ENCODE assay signal across 21 cellular contexts in genomic region chr4:157616741-157617472, GRCh38.
DNase-seq lines count a peak whose midpoint lies in the region; ATAC-seq, FAIRE-seq and TF ChIP-seq lines count a peak whose summit lies in the region.
"Had no signal": no experiment of that assay in that cellular context is flagged by ENCODE, and none has a peak within 500 bp of the region (broad histone marks: within the 10 kb centered on the region; RNA-seq: fewer than 3 reads in every experiment).

No MANE protein-coding gene starts in this region.

- no peak for TF ChIP-seq EP300 in A549 (IDR thresholded peaks at IDR 0.05)
- TF ChIP-seq EP300 in H1 (IDR thresholded peaks at IDR 0.05; ENCODE audit: borderline replicate concordance in 1 of 2, low read depth in 2 of 2, low read length in 2 of 2) = no peak

- TF ChIP-seq POLR2A in A549 (IDR thresholded peaks at IDR 0.05; ENCODE audit: low read length) = no peak
- TF ChIP-seq POLR2A in H1 (IDR thresholded peaks at IDR 0.05; ENCODE audit: control extremely low read depth in 1 of 2, low read depth in 2 of 2, low read length in 2 of 2) = no peak

- H3K4me1 ChIP-seq in A549 (no peaks in the 10 kb centered on the region), Karpas-422 (ENCODE audit: low read length) (no peaks in the 10 kb centered on the region), H1 (replicated peaks in 1 of 4; ENCODE audit: control insufficient read depth in 3 of 4, insufficient read depth in 4 of 4, low read length in 3 of 4) (no peaks in the 10 kb centered on the region)
- H3K4me1 ChIP-seq: HAP-1 had no signal

- no peaks in the 10 kb centered on the region for H3K23me2 ChIP-seq in H1 (ENCODE audit: low read depth, low read length)

- H3K27me3 ChIP-seq in Karpas-422 (ENCODE audit: low read length) (no peaks in the 10 kb centered on the region), H1 (replicated peaks in 1 of 4; ENCODE audit: control insufficient read depth in 3 of 4, extremely low read depth in 1 of 4, insufficient read depth in 3 of 4, low read length in 3 of 4) (no peaks in the 10 kb centered on the region)

- no peaks in the 10 kb centered on the region for H3K9me2 ChIP-seq in Karpas-422 (replicated peaks; ENCODE audit: insufficient read depth, low read length)

- POLR2A ChIA-PET in A549 (lab: Yijun Ruan, JAX) = no interaction called here
- POLR2A ChIA-PET in H1 (lab: Charles Lee; ENCODE audit: partially characterized antibody) = no interaction called here

- H3K14ac ChIP-seq in H1 (ENCODE audit: insufficient read length) = no peak overlapping the region

- H3K79me2 ChIP-seq in Karpas-422 (ENCODE audit: low read length) (no peaks in the 10 kb centered on the region), H1 (ENCODE audit: control insufficient read depth in 1 of 2, insufficient read depth in 2 of 2, low read length in 2 of 2) (no peaks in the 10 kb centered on the region)

- H3K4me2 ChIP-seq in A549 = no peak overlapping the region
- no peak overlapping the region for H3K4me2 ChIP-seq in Karpas-422 (ENCODE audit: low read depth, low read length, poor library complexity, severe bottlenecking)
- H3K4me2 ChIP-seq in H1 (ENCODE audit: insufficient read depth in 1 of 2, low read depth in 2 of 2, low read length in 2 of 2) = no peak overlapping the region
- H3K4me2 ChIP-seq: GM23338 had no signal

- H3K56ac ChIP-seq in H1 (replicated peaks; ENCODE audit: insufficient read length, low read depth, low read length) = no peak overlapping the region

- no peak overlapping the region for H2BK12ac ChIP-seq in H1 (ENCODE audit: low read depth, low read length)

- no peaks in the 10 kb centered on the region for H3K79me1 ChIP-seq in H1 (ENCODE audit: low read depth, low read length)

- 64% methylated on average over 7 of the region's 7 CpGs for WGBS in A549 (ENCODE audit: missing lambda C conversion rate)
- 98% methylated on average over 7 of the region's 7 CpGs; no CpG with 5 or more reads in 1 of the 2 experiments for WGBS in H1 (ENCODE audit: extremely low coverage in 1 of 2, insufficient coverage in 1 of 2, insufficient read length in 1 of 2, insufficient replicate concordance in 2 of 2, low coverage in 1 of 2, low lambda C conversion rate in 2 of 2, missing lambda C conversion rate in 1 of 2), 2 experiments

- no peak overlapping the region for H2BK120ac ChIP-seq in H1 (replicated peaks; ENCODE audit: low read depth, low read length)

- H3K18ac ChIP-seq in H1 (ENCODE audit: extremely low read depth, low read length) = no peak overlapping the region

- no peak overlapping the region for H3K4ac ChIP-seq in H1 (replicated peaks; ENCODE audit: insufficient read length, low read depth, low read length)

- H2BK5ac ChIP-seq in H1 (ENCODE audit: low read depth, low read length) = no peak overlapping the region

- H4K91ac ChIP-seq in H1 (replicated peaks; ENCODE audit: insufficient read length, low read length) = no peak overlapping the region

- CTCF ChIA-PET in A549 (lab: Yijun Ruan, JAX) = no interaction called here
- CTCF ChIA-PET in H1 (lab: Charles Lee; ENCODE audit: partially characterized antibody) = interaction anchor here (1.0 kb wide), 1 partner anchor 9 kb away, joined by 4 read pairs; no protein-coding TSS in a partner anchor

- no peak overlapping the region for H3K4me3 ChIP-seq in A549
- H3K4me3 ChIP-seq in Karpas-422 (ENCODE audit: low read length) = peak overlapping the region; percentile 6; the same call in 1 of the 2 replicates
- H3K4me3 ChIP-seq in H1 (ENCODE audit: extremely low read depth in 1 of 4, insufficient read depth in 2 of 4, low read depth in 3 of 4, low read length in 4 of 4) = no peak overlapping the region
- H3K4me3 ChIP-seq: GM23338, HAP-1 had no signal

- H3K9me3 ChIP-seq in A549 = no peaks in the 10 kb centered on the region
- H3K9me3 ChIP-seq in Karpas-422 (ENCODE audit: low read length) = peaks cover 29% of the 10 kb centered on the region; the same call in 1 of the 2 replicates
- no peaks in the 10 kb centered on the region for H3K9me3 ChIP-seq in H1 (ENCODE audit: insufficient read depth in 2 of 2, low read depth in 1 of 2, low read length in 1 of 2)
- H3K9me3 ChIP-seq: HAP-1 had no signal

- H4K20me1 ChIP-seq in Karpas-422 (ENCODE audit: insufficient read depth, low read depth, low read length) = no peaks in the 10 kb centered on the region
- H4K20me1 ChIP-seq in H1 (replicated peaks in 1 of 2; ENCODE audit: control insufficient read depth in 1 of 2, insufficient read depth in 2 of 2, low read length in 2 of 2) = no peaks in the 10 kb centered on the region

- TF ChIP-seq CTCF in A549 (IDR thresholded peaks at IDR 0.05) (no peak), H1 (IDR thresholded peaks at IDR 0.05; ENCODE audit: control extremely low read depth in 1 of 3, insufficient read depth in 1 of 3, low read depth in 1 of 3, low read length in 3 of 3) (no peak)

- H4K8ac ChIP-seq in H1 (ENCODE audit: extremely low read depth, insufficient read depth, low read length) = no peak overlapping the region

- no peak overlapping the region for H2BK20ac ChIP-seq in H1 (ENCODE audit: low read length)

- H2AFZ ChIP-seq in Karpas-422 (ENCODE audit: low read length) (no peak overlapping the region), H1 (ENCODE audit: low read length) (no peak overlapping the region)
- H2AFZ ChIP-seq: GM23338 had no signal

- no peak overlapping the region for H2AK5ac ChIP-seq in H1 (ENCODE audit: low read depth, low read length)

- DNase-seq in A549 (ENCODE audit: low read depth in 1 of 2, low spot score in 1 of 2) (no peak), Karpas-422 (no peak), H1 (ENCODE audit: low read depth in 1 of 2, low spot score in 2 of 2) (no peak), NCI-H2171 treated with DMSO at 0.1 percent for 48 hours (lab: John Stamatoyannopoulos, UW) (no peak), cerebellum (ENCODE audit: low spot score) (no peak)
- DNase-seq: 8988T; C1 segment of cervical spinal cord; Calu3; CD4-positive, alpha-beta memory T cell; COR-L47; DMS53; DMS79 treated with DMSO at 0.1 percent for 48 hours; GF-D8; HFFc6 had no signal

- no peaks in the 10 kb centered on the region for H3K36me3 ChIP-seq in Karpas-422 (ENCODE audit: insufficient read depth, low read length)
- no peaks in the 10 kb centered on the region for H3K36me3 ChIP-seq in H1 (ENCODE audit: control insufficient read depth in 2 of 4, insufficient read depth in 4 of 4, low read length in 3 of 4)
- H3K36me3 ChIP-seq: HAP-1 had no signal

- H4K5ac ChIP-seq in H1 (ENCODE audit: insufficient read length, low read depth, low read length) = no peak overlapping the region

- no peak overlapping the region for H3K9ac ChIP-seq in Karpas-422 (ENCODE audit: low read length)
- H3K9ac ChIP-seq in H1 (replicated peaks in 1 of 4; ENCODE audit: extremely low read depth in 1 of 4, low read depth in 3 of 4, low read length in 3 of 4) = no peak overlapping the region

- no peak overlapping the region for H3K23ac ChIP-seq in H1 (ENCODE audit: insufficient read length)

- H2BK15ac ChIP-seq in H1 (ENCODE audit: low read length) = no peak overlapping the region

- H3K27ac ChIP-seq in A549 (no peak overlapping the region), Karpas-422 (ENCODE audit: low read length) (no peak overlapping the region), H1 (ENCODE audit: low read depth, low read length) (no peak overlapping the region)

- ATAC-seq in A549 (no peak), HG03520 (IDR thresholded peaks at IDR 0.05; ENCODE audit: unreplicated experiment) (no peak)
- ATAC-seq: GM23338 had no signal

- no peak for TF ChIP-seq RAD21 in A549 (conservative IDR thresholded peaks at IDR 0.05 in 1 of 2, IDR thresholded peaks at IDR 0.05 in 1 of 2)
- no peak for TF ChIP-seq RAD21 in H1 (IDR thresholded peaks at IDR 0.05 in 1 of 2, conservative IDR thresholded peaks at IDR 0.05 in 1 of 2; ENCODE audit: low read depth in 2 of 2, low read length in 2 of 2)

- FAIRE-seq in A549 (lab: Jason Lieb, UNC) = no peak
- no peak for FAIRE-seq in H1 (lab: Jason Lieb, UNC)
- FAIRE-seq: GM12891, GM18507, GM19239, H54 had no signal

TF ChIP-seq in A549, 52 proteins besides CTCF, POLR2A, EP300 and RAD21 (continues in another document):
- TF ChIP-seq ZFP36 (IDR thresholded peaks at IDR 0.05; ENCODE audit: borderline replicate concordance, partially characterized antibody) (no peak), ESRRA (IDR thresholded peaks at IDR 0.05; ENCODE audit: borderline replicate concordance, low read length) (no peak), ZNF302 (CRISPR knock-in tag; IDR thresholded peaks at IDR 0.05) (no peak), CEBPB (IDR thresholded peaks at IDR 0.05) (no peak)

TF ChIP-seq in H1, 55 proteins besides CTCF, POLR2A, EP300 and RAD21:
- TF ChIP-seq MAFK (IDR thresholded peaks at IDR 0.05; ENCODE audit: low read depth, low read length) (peak; percentile 80), CEBPB (IDR thresholded peaks at IDR 0.05; ENCODE audit: low read depth, low read length) (no peak)

Comparison
In these comparisons a context has a peak if more than half of its experiments do, and no peak if none do; other contexts are left out.
1. Of the 18 proteins assayed by ChIP-seq in both H1 and A549: peak only in H1: none; only in A549: none; in both: MAFK; in neither: 17.